In the genomic region with DNA sequence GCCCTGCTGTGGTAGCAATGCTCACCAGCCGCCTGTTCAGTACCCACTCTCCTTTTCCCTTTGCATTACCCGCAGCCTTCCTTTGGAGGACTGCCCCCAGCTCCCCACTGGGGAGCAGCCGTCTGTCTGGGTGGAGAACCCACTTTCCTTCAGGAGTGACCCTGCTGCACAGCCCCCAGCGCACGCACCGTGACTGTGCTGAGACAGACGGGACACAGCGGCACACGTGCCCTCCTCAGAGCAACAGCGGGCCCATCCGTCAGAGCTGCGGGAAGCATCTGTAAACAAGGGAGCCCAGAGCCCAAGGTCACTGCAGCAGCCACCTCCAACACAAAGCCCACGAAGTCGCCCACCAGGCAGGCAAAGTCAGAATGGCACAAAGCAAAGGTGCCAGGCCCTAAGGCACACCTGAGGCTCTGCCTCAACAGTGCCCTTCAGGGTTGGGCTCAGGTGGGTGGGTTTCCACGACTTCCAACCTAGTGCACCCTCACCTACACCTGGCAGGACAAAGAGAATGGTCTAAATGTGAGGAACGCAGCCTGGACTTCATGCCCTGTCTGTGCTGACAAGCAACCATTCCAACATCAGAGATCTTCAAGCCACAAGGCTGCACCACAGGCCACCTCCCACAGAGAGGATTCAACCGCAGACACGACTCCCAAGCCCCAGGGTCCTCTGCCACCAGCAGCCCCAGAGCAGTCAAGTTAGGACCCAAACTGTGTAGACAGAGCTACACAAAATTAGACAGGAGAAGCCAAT, we compare ENCODE assay signal across 1 cellular context.
TF ChIP-seq lines count a peak whose summit lies in the region.

No MANE protein-coding gene starts in this region.

TF ChIP-seq in HepG2, 621 proteins besides CTCF, POLR2A, EP300 and RAD21 (continued from another document and continues in another):
- TF ChIP-seq CSRNP2 (CRISPR knock-in tag; conservative IDR thresholded peaks at IDR 0.05; ENCODE audit: low read depth) (no peak), KLF9 (CRISPR knock-in tag; IDR thresholded peaks at IDR 0.05; ENCODE audit: low read depth) (no peak), SCMH1 (CRISPR knock-in tag; IDR thresholded peaks at IDR 0.05; ENCODE audit: borderline replicate concordance) (no peak), JDP2 (CRISPR knock-in tag; IDR thresholded peaks at IDR 0.05; ENCODE audit: borderline replicate concordance) (no peak), ZNF550 (CRISPR knock-in tag; IDR thresholded peaks at IDR 0.05; ENCODE audit: borderline replicate concordance) (no peak), NFIC (IDR thresholded peaks at IDR 0.05; ENCODE audit: low read length) (no peak), HOXD1 (CRISPR knock-in tag; IDR thresholded peaks at IDR 0.05) (no peak; the same call in 1 of the 2 replicates), SRSF1 (optimal IDR thresholded peaks at IDR 0.05; ENCODE audit: low read depth, low read length) (peak; percentile 30), CENPX (CRISPR knock-in tag; IDR thresholded peaks at IDR 0.05) (no peak), HOXA9 (CRISPR knock-in tag; IDR thresholded peaks at IDR 0.05; ENCODE audit: borderline replicate concordance) (no peak), YEATS4 (CRISPR knock-in tag; IDR thresholded peaks at IDR 0.05; ENCODE audit: borderline replicate concordance) (peak; percentile 78), KLF15 (CRISPR knock-in tag; IDR thresholded peaks at IDR 0.05; ENCODE audit: borderline replicate concordance) (no peak), ARHGAP35 (CRISPR knock-in tag; IDR thresholded peaks at IDR 0.05; ENCODE audit: borderline replicate concordance) (peak; percentile 63; the same call in 1 of the 2 replicates), ZNF20 (CRISPR knock-in tag; IDR thresholded peaks at IDR 0.05) (peak; percentile 89), MXD1 (CRISPR knock-in tag; IDR thresholded peaks at IDR 0.05) (peak; percentile 81; the same call in 1 of the 2 replicates), PCBP1 (IDR thresholded peaks at IDR 0.05; ENCODE audit: borderline replicate concordance, low read depth, low read length) (no peak), HDAC1 (CRISPR knock-in tag; IDR thresholded peaks at IDR 0.05) (peak; percentile 95), ZMYM4 (CRISPR knock-in tag; IDR thresholded peaks at IDR 0.05) (peak; percentile 40; the same call in 1 of the 2 replicates), ZNF619 (CRISPR knock-in tag; IDR thresholded peaks at IDR 0.05) (peak; percentile 70; the same call in 1 of the 2 replicates), ETV6 (CRISPR knock-in tag; conservative IDR thresholded peaks at IDR 0.05) (no peak), ZNF280D (CRISPR knock-in tag; IDR thresholded peaks at IDR 0.05) (peak; percentile 71; the same call in 1 of the 2 replicates), EZH2 (conservative IDR thresholded peaks at IDR 0.05; ENCODE audit: low read depth, low read length) (no peak), CERS6 (CRISPR knock-in tag; IDR thresholded peaks at IDR 0.05) (no peak), ZNF879 (CRISPR knock-in tag; IDR thresholded peaks at IDR 0.05) (no peak), WIZ (CRISPR knock-in tag; IDR thresholded peaks at IDR 0.05) (no peak), ZNF138 (CRISPR knock-in tag; IDR thresholded peaks at IDR 0.05; ENCODE audit: low read depth) (no peak), ZKSCAN5 (CRISPR knock-in tag; IDR thresholded peaks at IDR 0.05) (no peak), SAP130 (CRISPR knock-in tag; IDR thresholded peaks at IDR 0.05; ENCODE audit: low read depth) (peak; percentile 89), ZNF609 (CRISPR knock-in tag; IDR thresholded peaks at IDR 0.05; ENCODE audit: borderline replicate concordance) (peak; percentile 68; the same call in 1 of the 2 replicates), ZBTB3 (CRISPR knock-in tag; IDR thresholded peaks at IDR 0.05; ENCODE audit: borderline replicate concordance, low read depth) (peak; percentile 57; the same call in 1 of the 2 replicates), KAT2B (IDR thresholded peaks at IDR 0.05; ENCODE audit: borderline replicate concordance, low read depth, low read length) (no peak), ZBTB1 (CRISPR knock-in tag; IDR thresholded peaks at IDR 0.05; ENCODE audit: borderline replicate concordance) (no peak), YY1 (IDR thresholded peaks at IDR 0.05; ENCODE audit: insufficient read depth, insufficient replicate concordance, low read depth, low read length) (peak; percentile 20), ZNF235 (CRISPR knock-in tag; IDR thresholded peaks at IDR 0.05; ENCODE audit: borderline replicate concordance) (no peak), MTF2 (CRISPR knock-in tag; IDR thresholded peaks at IDR 0.05; ENCODE audit: borderline replicate concordance) (no peak), ZNF567 (CRISPR knock-in tag; IDR thresholded peaks at IDR 0.05; ENCODE audit: borderline replicate concordance) (0 out of 2 replicates have a peak, but pooled peaks have one; percentile 71)
- TF ChIP-seq, protein P1, sequence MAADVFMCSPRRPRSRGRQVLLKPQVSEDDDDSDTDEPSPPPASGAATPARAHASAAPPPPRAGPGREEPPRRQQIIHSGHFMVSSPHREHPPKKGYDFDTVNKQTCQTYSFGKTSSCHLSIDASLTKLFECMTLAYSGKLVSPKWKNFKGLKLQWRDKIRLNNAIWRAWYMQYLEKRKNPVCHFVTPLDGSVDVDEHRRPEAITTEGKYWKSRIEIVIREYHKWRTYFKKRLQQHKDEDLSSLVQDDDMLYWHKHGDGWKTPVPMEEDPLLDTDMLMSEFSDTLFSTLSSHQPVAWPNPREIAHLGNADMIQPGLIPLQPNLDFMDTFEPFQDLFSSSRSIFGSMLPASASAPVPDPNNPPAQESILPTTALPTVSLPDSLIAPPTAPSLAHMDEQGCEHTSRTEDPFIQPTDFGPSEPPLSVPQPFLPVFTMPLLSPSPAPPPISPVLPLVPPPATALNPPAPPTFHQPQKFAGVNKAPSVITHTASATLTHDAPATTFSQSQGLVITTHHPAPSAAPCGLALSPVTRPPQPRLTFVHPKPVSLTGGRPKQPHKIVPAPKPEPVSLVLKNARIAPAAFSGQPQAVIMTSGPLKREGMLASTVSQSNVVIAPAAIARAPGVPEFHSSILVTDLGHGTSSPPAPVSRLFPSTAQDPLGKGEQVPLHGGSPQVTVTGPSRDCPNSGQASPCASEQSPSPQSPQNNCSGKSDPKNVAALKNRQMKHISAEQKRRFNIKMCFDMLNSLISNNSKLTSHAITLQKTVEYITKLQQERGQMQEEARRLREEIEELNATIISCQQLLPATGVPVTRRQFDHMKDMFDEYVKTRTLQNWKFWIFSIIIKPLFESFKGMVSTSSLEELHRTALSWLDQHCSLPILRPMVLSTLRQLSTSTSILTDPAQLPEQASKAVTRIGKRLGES (CRISPR knock-in tag; IDR thresholded peaks at IDR 0.05; ENCODE audit: borderline replicate concordance) = no peak; the same call in 1 of the 2 replicates
- TF ChIP-seq, protein P2, sequence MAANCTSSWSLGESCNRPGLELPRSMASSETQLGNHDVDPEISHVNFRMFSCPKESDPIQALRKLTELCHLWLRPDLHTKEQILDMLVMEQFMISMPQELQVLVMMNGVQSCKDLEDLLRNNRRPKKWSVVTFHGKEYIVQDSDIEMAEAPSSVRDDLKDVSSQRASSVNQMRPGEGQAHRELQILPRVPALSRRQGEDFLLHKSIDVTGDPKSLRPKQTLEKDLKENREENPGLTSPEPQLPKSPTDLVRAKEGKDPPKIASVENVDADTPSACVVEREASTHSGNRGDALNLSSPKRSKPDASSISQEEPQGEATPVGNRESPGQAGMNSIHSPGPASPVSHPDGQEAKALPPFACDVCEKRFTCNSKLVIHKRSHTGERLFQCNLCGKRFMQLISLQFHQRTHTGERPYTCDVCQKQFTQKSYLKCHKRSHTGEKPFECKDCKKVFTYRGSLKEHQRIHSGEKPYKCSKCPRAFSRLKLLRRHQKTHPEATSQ (CRISPR knock-in tag; IDR thresholded peaks at IDR 0.05; ENCODE audit: borderline replicate concordance) = no peak
- TF ChIP-seq, protein P3, sequence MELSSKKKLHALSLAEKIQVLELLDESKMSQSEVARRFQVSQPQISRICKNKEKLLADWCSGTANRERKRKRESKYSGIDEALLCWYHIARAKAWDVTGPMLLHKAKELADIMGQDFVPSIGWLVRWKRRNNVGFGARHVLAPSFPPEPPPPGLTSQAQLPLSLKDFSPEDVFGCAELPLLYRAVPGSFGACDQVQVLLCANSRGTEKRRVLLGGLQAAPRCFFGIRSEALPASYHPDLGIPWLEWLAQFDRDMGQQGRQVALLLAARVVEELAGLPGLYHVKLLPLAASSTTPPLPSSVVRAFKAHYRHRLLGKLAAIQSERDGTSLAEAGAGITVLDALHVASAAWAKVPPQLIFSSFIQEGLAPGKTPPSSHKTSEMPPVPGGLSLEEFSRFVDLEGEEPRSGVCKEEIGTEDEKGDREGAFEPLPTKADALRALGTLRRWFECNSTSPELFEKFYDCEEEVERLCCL (CRISPR knock-in tag; IDR thresholded peaks at IDR 0.05; ENCODE audit: borderline replicate concordance) = 0 out of 2 replicates have a peak, but pooled peaks have one; percentile 25
- TF ChIP-seq, protein P4, sequence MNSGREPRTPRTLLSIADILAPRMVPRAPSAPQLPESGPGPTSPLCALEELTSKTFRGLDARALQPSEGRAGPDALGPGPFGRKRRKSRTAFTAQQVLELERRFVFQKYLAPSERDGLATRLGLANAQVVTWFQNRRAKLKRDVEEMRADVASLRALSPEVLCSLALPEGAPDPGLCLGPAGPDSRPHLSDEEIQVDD (CRISPR knock-in tag; IDR thresholded peaks at IDR 0.05; ENCODE audit: borderline replicate concordance) = no peak
